Comparison of ENCODE assay signal across 18 cellular contexts in the genomic region with DNA sequence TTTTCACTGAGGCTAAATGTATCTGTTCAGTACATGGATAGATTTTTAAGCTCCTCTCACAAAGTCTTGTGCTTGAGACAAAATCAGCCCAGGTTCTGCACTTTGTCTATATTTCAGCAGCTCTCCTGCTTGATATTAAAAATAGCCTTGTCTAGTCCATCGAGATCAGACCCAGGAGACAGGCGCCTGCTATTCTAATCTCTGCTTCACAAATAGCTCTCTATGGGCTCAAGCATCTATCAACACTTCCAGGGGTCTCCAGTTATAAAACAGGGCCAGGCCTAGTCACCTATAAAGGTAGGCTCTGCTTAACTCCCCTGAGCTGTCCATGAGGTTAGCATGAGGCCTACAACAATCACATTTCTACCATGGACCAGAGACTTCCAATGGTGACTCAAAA.
DNase-seq lines count a peak whose midpoint lies in the region; ATAC-seq and TF ChIP-seq lines count a peak whose summit lies in the region.
"Had no signal": no experiment of that assay in that cellular context is flagged by ENCODE, and none has a peak within 500 bp of the region (broad histone marks: within the 10 kb centered on the region; RNA-seq: fewer than 3 reads in every experiment).

No MANE protein-coding gene starts in this region.

- no peaks in the 10 kb centered on the region for H3K36me3 Mint-ChIP-seq in brain
- H3K36me3 Mint-ChIP-seq: activated naive CD4-positive, alpha-beta T cell treated with anti-CD3 and anti-CD28 coated beads, Interleukin-2, amount 50 U/mL, for 24 hours; CD8-positive, alpha-beta T cell had no signal

- peak overlapping the region in 4 of 5 experiments; percentile 24 to 54 (median 36) for H3K4me3 Mint-ChIP-seq in brain
- H3K4me3 Mint-ChIP-seq: activated naive CD4-positive, alpha-beta T cell treated with anti-CD3 and anti-CD28 coated beads, Interleukin-2, amount 50 U/mL, for 24 hours; CD8-positive, alpha-beta T cell had no signal

- no peaks in the 10 kb centered on the region for H4K20me1 ChIP-seq in BLaER1 treated with 17β-estradiol and CSF1 and Interleukin-3, amounts not matched to agents 10 nM and 100 nM

- H3K9ac ChIP-seq in BLaER1 treated with 17β-estradiol and CSF1 and Interleukin-3, amounts not matched to agents 10 nM and 100 nM, result peak overlapping the region in 9 of 11 experiments; percentile 10 to 58 (median 55); a peak in 12 of 22 replicates
- no peak overlapping the region for H3K9ac ChIP-seq in parathyroid adenoma
- no peak overlapping the region for H3K9ac ChIP-seq in colonic mucosa (ENCODE audit: low read depth in 2 of 2, low read length in 2 of 2)

- intact Hi-C loops in left ventricle myocardium superior (cut with micrococcal nuclease), result no loop called here
- intact Hi-C loops in colonic mucosa (cut with DNase I), result loop anchor here (5.0 kb wide), 1 partner anchor 47 kb away; no protein-coding TSS in a partner anchor

- peaks cover 0 to 23% (median 17%) of the 10 kb centered on the region in 11 experiments; a peak in 17 of 22 replicates for H3K9me3 ChIP-seq in BLaER1 treated with 17β-estradiol and CSF1 and Interleukin-3, amounts not matched to agents 10 nM and 100 nM (replicated peaks in 1 of 11)
- H3K9me3 ChIP-seq in parathyroid adenoma (ENCODE audit: control insufficient read depth, low read length), result no peaks in the 10 kb centered on the region
- no peaks in the 10 kb centered on the region for H3K9me3 ChIP-seq in colonic mucosa

- H3K4me1 Mint-ChIP-seq in brain, result peaks cover 79% of the 10 kb centered on the region

- H3K4me2 ChIP-seq in BLaER1 treated with 17β-estradiol and CSF1 and Interleukin-3, amounts not matched to agents 10 nM and 100 nM, result peak overlapping the region; percentile 83 to 97 (median 93)
- H3K4me2 ChIP-seq in parathyroid adenoma (ENCODE audit: low read length), result no peak overlapping the region
- H3K4me2 ChIP-seq: hepatocyte had no signal

- TF ChIP-seq CTCF in brain (conservative IDR thresholded peaks at IDR 0.05) (no peak), parathyroid adenoma (IDR thresholded peaks at IDR 0.05) (no peak), GM10266 (IDR thresholded peaks at IDR 0.05; ENCODE audit: control insufficient read depth, insufficient read depth, low read depth, missing control alignments) (no peak), colonic mucosa (IDR thresholded peaks at IDR 0.05) (no peak)

- DNase-seq in left ventricle myocardium superior, result no peak
- no peak for DNase-seq in GM10266 (ENCODE audit: extremely low spot score)
- no peak for DNase-seq in NOMO-1 (lab: John Stamatoyannopoulos, UW; ENCODE audit: unreplicated experiment in 2 of 2)
- no peak for DNase-seq in colonic mucosa
- DNase-seq in T-helper 1 cell, result no peak
- DNase-seq: ACHN; CD8-positive, alpha-beta T cell; Kasumi-1; NCI-H1105 treated with DMSO at 0.1 percent for 48 hours; NCI-H774; stimulated activated naive CD4-positive, alpha-beta T cell treated with Interleukin-2 at 50 U/mL for 16 hours; T-helper 9 cell had no signal

- ATAC-seq in left ventricle myocardium superior, result peak; percentile 88
- ATAC-seq: CD8-positive, alpha-beta T cell; HCT116 had no signal

- H3K4me3 ChIP-seq in BLaER1 treated with 17β-estradiol and CSF1 and Interleukin-3, amounts not matched to agents 10 nM and 100 nM, result no peak overlapping the region
- H3K4me3 ChIP-seq in parathyroid adenoma (ENCODE audit: low read depth, low read length) (no peak overlapping the region), colonic mucosa (no peak overlapping the region)
- H3K4me3 ChIP-seq: hepatocyte had no signal

- H3K27ac ChIP-seq in BLaER1 treated with 17β-estradiol and CSF1 and Interleukin-3, amounts not matched to agents 10 nM and 100 nM, result peak overlapping the region in 10 of 11 experiments; percentile 55 to 95 (median 86); a peak in 21 of 22 replicates
- no peak overlapping the region for H3K27ac ChIP-seq in parathyroid adenoma
- H3K27ac ChIP-seq in colonic mucosa, result no peak overlapping the region
- H3K27ac ChIP-seq: hepatocyte had no signal

- H3K79me2 ChIP-seq in parathyroid adenoma, result no peaks in the 10 kb centered on the region
- H3K79me2 ChIP-seq: hepatocyte had no signal

- peaks cover 8% of the 10 kb centered on the region for H3K27me3 Mint-ChIP-seq in brain
- H3K27me3 Mint-ChIP-seq: activated naive CD4-positive, alpha-beta T cell treated with anti-CD3 and anti-CD28 coated beads, Interleukin-2, amount 50 U/mL, for 24 hours had no signal

- H3K27me3 ChIP-seq in BLaER1 treated with 17β-estradiol and CSF1 and Interleukin-3, amounts not matched to agents 10 nM and 100 nM, result no peaks in the 10 kb centered on the region
- no peaks in the 10 kb centered on the region for H3K27me3 ChIP-seq in parathyroid adenoma (ENCODE audit: control insufficient read depth, insufficient read depth, low read length)
- no peaks in the 10 kb centered on the region for H3K27me3 ChIP-seq in colonic mucosa
- H3K27me3 ChIP-seq: hepatocyte had no signal

- H3K9me3 Mint-ChIP-seq in brain, result peaks cover 0 to 3% (median 0%) of the 10 kb centered on the region in 5 experiments
- H3K9me3 Mint-ChIP-seq: activated naive CD4-positive, alpha-beta T cell treated with anti-CD3 and anti-CD28 coated beads, Interleukin-2, amount 50 U/mL, for 24 hours; CD8-positive, alpha-beta T cell had no signal

- no peaks in the 10 kb centered on the region for H3K36me3 ChIP-seq in BLaER1 treated with 17β-estradiol and CSF1 and Interleukin-3, amounts not matched to agents 10 nM and 100 nM
- H3K36me3 ChIP-seq in parathyroid adenoma (ENCODE audit: control insufficient read depth, insufficient read depth, low read length), result no peaks in the 10 kb centered on the region
- no peaks in the 10 kb centered on the region for H3K36me3 ChIP-seq in colonic mucosa

- peaks cover 75 to 92% (median 84%) of the 10 kb centered on the region in 10 experiments for H3K4me1 ChIP-seq in BLaER1 treated with 17β-estradiol and CSF1 and Interleukin-3, amounts not matched to agents 10 nM and 100 nM
- H3K4me1 ChIP-seq in parathyroid adenoma (peaks cover 27% of the 10 kb centered on the region), colonic mucosa (no peaks in the 10 kb centered on the region)

- H2AFZ ChIP-seq in parathyroid adenoma, result peak overlapping the region; percentile 8
- H2AFZ ChIP-seq: hepatocyte had no signal

- H3K27ac Mint-ChIP-seq in brain, result peak overlapping the region; percentile 93 to 97 (median 96)
- H3K27ac Mint-ChIP-seq: CD8-positive, alpha-beta T cell had no signal

Comparison
In these comparisons a context has a peak if more than half of its experiments do, and no peak if none do; other contexts are left out.
1. H3K27ac ChIP-seq: peak in BLaER1 treated with 17β-estradiol and CSF1 and Interleukin-3, amounts not matched to agents 10 nM and 100 nM (10 of 11); none in parathyroid adenoma (single experiment) and colonic mucosa (single experiment).
2. H3K9ac ChIP-seq: peak in BLaER1 treated with 17β-estradiol and CSF1 and Interleukin-3, amounts not matched to agents 10 nM and 100 nM (9 of 11); none in parathyroid adenoma (single experiment) and colonic mucosa (0 of 2).